ENCODE assay signal across 8 cellular contexts in the genomic region with DNA sequence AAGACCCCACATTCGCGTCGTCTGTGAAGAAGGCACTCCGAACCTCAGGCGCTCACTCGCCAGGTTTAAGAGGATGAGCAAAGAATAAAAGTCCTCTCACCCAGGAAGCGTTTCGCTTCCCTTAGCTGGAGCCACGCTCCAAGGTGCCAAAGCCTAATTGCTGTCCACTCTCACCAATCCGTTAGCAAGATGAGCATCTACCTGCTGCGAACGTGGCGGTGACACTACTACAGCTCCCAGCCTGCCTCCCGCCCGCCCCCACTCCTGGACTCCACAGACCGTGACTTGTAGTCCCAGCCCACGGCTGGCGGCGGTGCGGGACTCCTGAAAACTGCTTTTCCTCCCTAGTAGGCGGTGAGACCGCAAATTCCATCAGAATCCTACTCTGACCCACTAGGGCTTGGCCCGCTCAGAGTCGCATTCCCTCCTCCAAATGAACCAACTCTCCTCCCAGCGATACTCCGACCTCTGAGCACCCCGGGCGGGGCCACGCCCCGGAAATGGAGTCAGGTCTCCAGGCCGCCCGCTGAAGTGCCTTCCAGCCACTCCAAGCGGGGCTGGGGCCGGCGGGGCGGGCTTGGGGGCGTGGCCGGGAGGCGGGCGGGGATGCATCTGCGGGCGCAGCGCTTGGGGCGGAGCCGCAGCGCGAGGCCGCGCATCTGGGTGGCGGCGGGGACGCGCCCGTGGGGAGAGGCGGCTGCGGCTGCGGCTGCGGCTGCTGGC. TPM values are rescaled to one million over a fixed set of nuclear protein-coding genes. Genes with fewer than 3 reads are reported as not detected.
DNase-seq lines count a peak whose midpoint lies in the region; ATAC-seq and TF ChIP-seq lines count a peak whose summit lies in the region.

No MANE protein-coding gene starts in this region.

- H3K36me3 ChIP-seq in mucosa of stomach (ENCODE audit: control insufficient read depth, insufficient read depth, low read length), result no peaks in the 10 kb centered on the region

- ATAC-seq in GM21723 (IDR thresholded peaks at IDR 0.05; ENCODE audit: unreplicated experiment), result peak; percentile 91

- DNase-seq in DMS53 treated with DMSO at 0.1 percent for 48 hours (lab: John Stamatoyannopoulos, UW; ENCODE audit: unreplicated experiment) (peak; percentile 94), OCI-M2 (lab: John Stamatoyannopoulos, UW; ENCODE audit: unreplicated experiment) (peak; percentile 32), erythroblast (lab: John Stamatoyannopoulos, UW) (peak; percentile 95 to 97)
- DNase-seq in Jurkat, Clone E6-1 (ENCODE audit: low read depth, low spot score), result peak; percentile 67
- DNase-seq in activated T-cell treated with anti-CD3 and anti-CD28 coated beads, Interleukin-2, amount 50 U/mL, for 1 hour, result peak; percentile 98
- DNase-seq in stimulated activated CD8-positive, alpha-beta memory T cell treated with anti-CD3 and anti-CD28 coated beads, Interleukin-4, amount 100 ng/mL, for 4 hours (ENCODE audit: low read depth in 2 of 2, low spot score in 1 of 2), result peak; percentile 94 to 97

- peaks cover 9% of the 10 kb centered on the region for H3K4me1 ChIP-seq in mucosa of stomach (ENCODE audit: control insufficient read depth, insufficient read depth, low read length)

- TF ChIP-seq POLR2A in erythroblast (IDR thresholded peaks at IDR 0.05; ENCODE audit: low read length), result peak; percentile 84

- H3K9me3 ChIP-seq in mucosa of stomach (ENCODE audit: control insufficient read depth, low read length), result no peaks in the 10 kb centered on the region

- H3K9ac ChIP-seq in mucosa of stomach (ENCODE audit: low read length), result peak overlapping the region; percentile 78

- H3K27me3 ChIP-seq in mucosa of stomach (ENCODE audit: control insufficient read depth, insufficient read depth, low read length), result no peaks in the 10 kb centered on the region

- H3K4me3 ChIP-seq in Jurkat, Clone E6-1 (ENCODE audit: low read length), result peak overlapping the region; percentile 62
- H3K4me3 ChIP-seq in mucosa of stomach (ENCODE audit: low read length), result peak overlapping the region; percentile 63

RNA-seq across cellular contexts. Expression of a gene that starts 0.5 kb away (rescaled TPM):
- 1.8 TPM for polyA plus RNA-seq in Jurkat, Clone E6-1 (2012; ENCODE audit: insufficient read depth, insufficient read length)

Comparison
In these comparisons a context has a peak if more than half of its experiments do, and no peak if none do; other contexts are left out.
1. Peak in every context shown above with its lines: DNase-seq, ATAC-seq and H3K4me3 ChIP-seq.
2. DNase-seq: peak in every context shown above with its lines; median percentile 98 in activated T-cell treated with anti-CD3 and anti-CD28 coated beads, Interleukin-2, amount 50 U/mL, for 1 hour; 96 in erythroblast; 96 in stimulated activated CD8-positive, alpha-beta memory T cell treated with anti-CD3 and anti-CD28 coated beads, Interleukin-4, amount 100 ng/mL, for 4 hours; 94 in DMS53 treated with DMSO at 0.1 percent for 48 hours; 67 in Jurkat, Clone E6-1; 32 in OCI-M2.